Comparison of ENCODE assay signal across 28 cellular contexts in the genomic region with DNA sequence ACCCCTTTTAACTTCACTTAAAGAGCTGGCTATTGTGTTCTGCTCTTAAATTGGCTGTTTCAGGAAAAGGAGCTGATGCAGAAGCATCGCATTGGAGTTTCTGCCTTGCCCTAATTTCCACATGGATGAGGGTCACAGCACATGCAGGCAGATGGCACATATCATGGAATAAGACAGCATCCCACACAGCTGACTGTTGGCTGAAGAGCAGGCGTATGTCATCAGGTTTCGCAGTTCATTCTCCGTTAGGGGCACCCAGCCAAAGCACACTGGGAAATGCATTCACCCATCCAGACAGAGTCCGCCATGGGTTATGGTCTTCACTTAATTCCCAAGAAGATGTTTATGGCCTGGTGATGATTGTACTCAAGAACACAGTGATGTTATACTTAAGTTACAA.
DNase-seq lines count a peak whose midpoint lies in the region; ATAC-seq and TF ChIP-seq lines count a peak whose summit lies in the region.
"Had no signal": no experiment of that assay in that cellular context is flagged by ENCODE, and none has a peak within 500 bp of the region (broad histone marks: within the 10 kb centered on the region; RNA-seq: fewer than 3 reads in every experiment).

No MANE protein-coding gene starts in this region.

- H3K4me3 Mint-ChIP-seq in glutamatergic neuron (ENCODE audit: unreplicated experiment) (peak overlapping the region; percentile 16), mesothelial cell of epicardium (no peak overlapping the region)
- H3K4me3 Mint-ChIP-seq: activated CD4-positive, alpha-beta T cell treated with anti-CD3 and anti-CD28 coated beads, Interleukin-2, amount 10 ng/mL, durations not matched to agents 24 days and 14 days; activated T-cell treated with anti-CD3 and anti-CD28 coated beads, Interleukin-2, amount 50 U/mL, for 24 hours; CD8-positive, alpha-beta T cell; IgD-negative memory B cell; naive thymus-derived CD4-positive, alpha-beta T cell had no signal

- H3K36me3 Mint-ChIP-seq in glutamatergic neuron (ENCODE audit: unreplicated experiment) (no peaks in the 10 kb centered on the region), mesothelial cell of epicardium (no peaks in the 10 kb centered on the region)
- H3K36me3 Mint-ChIP-seq: CD8-positive, alpha-beta T cell; IgD-negative memory B cell; naive thymus-derived CD4-positive, alpha-beta T cell had no signal

- H3K27me3 Mint-ChIP-seq in glutamatergic neuron (ENCODE audit: unreplicated experiment) (no peaks in the 10 kb centered on the region), mesothelial cell of epicardium (ENCODE audit: low read depth) (peaks cover 5% of the 10 kb centered on the region)
- H3K27me3 Mint-ChIP-seq: activated CD4-positive, alpha-beta T cell treated with anti-CD3 and anti-CD28 coated beads, Interleukin-2, amount 10 ng/mL, durations not matched to agents 24 days and 14 days; activated T-cell treated with anti-CD3 and anti-CD28 coated beads, Interleukin-2, amount 50 U/mL, for 24 hours; IgD-negative memory B cell; naive thymus-derived CD4-positive, alpha-beta T cell had no signal

- H3K9me3 Mint-ChIP-seq in glutamatergic neuron (ENCODE audit: unreplicated experiment) (no peaks in the 10 kb centered on the region), mesothelial cell of epicardium (peaks cover 3% of the 10 kb centered on the region)

- DNase-seq in NCI-H1436 (lab: John Stamatoyannopoulos, UW) = peak; percentile 5
- DNase-seq in NCI-H1436 treated with DMSO at 0.1 percent for 48 hours (lab: John Stamatoyannopoulos, UW) = no peak
- peak; percentile 95 for DNase-seq in NCI-H1092 treated with DMSO at 0.1 percent for 48 hours (lab: John Stamatoyannopoulos, UW)
- peak; percentile 35 to 78 for DNase-seq in NCI-H446 (lab: John Stamatoyannopoulos, UW)
- DNase-seq in glutamatergic neuron = peak; percentile 27
- DNase-seq in mesothelial cell of epicardium (ENCODE audit: low spot score in 2 of 2, unreplicated experiment in 2 of 2) = no peak
- no peak for DNase-seq in DMS 273 (lab: John Stamatoyannopoulos, UW; ENCODE audit: unreplicated experiment)
- DNase-seq: 8988T; activated CD4-positive, alpha-beta T cell treated with anti-CD3 and anti-CD28 coated beads, Interleukin-2, amount 10 ng/mL, durations not matched to agents 24 days and 14 days; activated gamma-delta T cell treated with Interleukin-2 at 50 U/mL for 16 hours; activated T-cell treated with anti-CD3 and anti-CD28 coated beads, Interleukin-2, amount 50 U/mL, for 24 hours; CD8-positive, alpha-beta T cell; central memory CD4-positive, alpha-beta T cell; DMS79; GF-D8; islet precursor cell; midbrain; naive thymus-derived CD4-positive, alpha-beta T cell; NK-92 treated with Interleukin-12 subunit alpha and Interleukin-12 subunit beta, amount 100 ng/mL, for 24 hours; PC-9; psoas muscle; Right ventricle myocardium superior; stimulated activated naive CD4-positive, alpha-beta T cell treated with Interleukin-2 at 50 U/mL for 16 hours; T1000; testis; WERI-Rb-1 had no signal

- TF ChIP-seq CTCF in glutamatergic neuron (IDR thresholded peaks at IDR 0.05; ENCODE audit: partially characterized antibody, unreplicated experiment) (no peak), mesothelial cell of epicardium (IDR thresholded peaks at IDR 0.05; ENCODE audit: unreplicated experiment) (no peak)

- H3K27ac Mint-ChIP-seq in glutamatergic neuron (ENCODE audit: unreplicated experiment) (peak overlapping the region; percentile 65), mesothelial cell of epicardium (no peak overlapping the region)
- H3K27ac Mint-ChIP-seq: activated CD4-positive, alpha-beta T cell treated with anti-CD3 and anti-CD28 coated beads, Interleukin-2, amount 10 ng/mL, durations not matched to agents 24 days and 14 days; activated T-cell treated with anti-CD3 and anti-CD28 coated beads, Interleukin-2, amount 50 U/mL, for 24 hours; CD8-positive, alpha-beta T cell; IgD-negative memory B cell; naive thymus-derived CD4-positive, alpha-beta T cell had no signal

- ATAC-seq in HG02885 (IDR thresholded peaks at IDR 0.05; ENCODE audit: poor library complexity, unreplicated experiment) = no peak
- ATAC-seq: CD8-positive, alpha-beta T cell; naive thymus-derived CD4-positive, alpha-beta T cell; psoas muscle had no signal

- H3K4me1 Mint-ChIP-seq in glutamatergic neuron (ENCODE audit: low read depth, unreplicated experiment) = peaks cover 10% of the 10 kb centered on the region
- no peaks in the 10 kb centered on the region for H3K4me1 Mint-ChIP-seq in mesothelial cell of epicardium
- H3K4me1 Mint-ChIP-seq: activated CD4-positive, alpha-beta T cell treated with anti-CD3 and anti-CD28 coated beads, Interleukin-2, amount 10 ng/mL, durations not matched to agents 24 days and 14 days; IgD-negative memory B cell had no signal

Comparison
In these comparisons a context has a peak if more than half of its experiments do, and no peak if none do; other contexts are left out.
1. DNase-seq: peak in NCI-H1436 (single experiment), NCI-H1092 treated with DMSO at 0.1 percent for 48 hours (single experiment), NCI-H446 (2 of 2) and glutamatergic neuron (single experiment); none in NCI-H1436 treated with DMSO at 0.1 percent for 48 hours (single experiment), mesothelial cell of epicardium (0 of 2) and DMS 273 (single experiment).